ENCODE assay signal across 8 cellular contexts in genomic region chr21:45980697-45981096, GRCh38. TPM values are rescaled to one million over a fixed set of nuclear protein-coding genes. Genes with fewer than 3 reads are reported as not detected.
DNase-seq lines count a peak whose midpoint lies in the region; ATAC-seq and TF ChIP-seq lines count a peak whose summit lies in the region.

No MANE protein-coding gene starts in this region.

- no peak for TF ChIP-seq CTCF in RWPE1 (conservative IDR thresholded peaks at IDR 0.05; ENCODE audit: low read depth)
- no peak for TF ChIP-seq CTCF in fibroblast of the aortic adventitia (IDR thresholded peaks at IDR 0.05; ENCODE audit: insufficient read depth, low read length)
- TF ChIP-seq CTCF in HFFc6 (IDR thresholded peaks at IDR 0.05): no peak

- no peaks in the 10 kb centered on the region for H3K36me3 Mint-ChIP-seq in CD4-positive, alpha-beta memory T cell
- H3K36me3 Mint-ChIP-seq in HFFc6 (ENCODE audit: low read depth): peaks cover 11% of the 10 kb centered on the region

- POLR2A ChIA-PET in CD4-positive, alpha-beta memory T cell (lab: Charles Lee; ENCODE audit: partially characterized antibody): no interaction called here
- POLR2A ChIA-PET in RWPE1 (lab: Yijun Ruan, JAX; ENCODE audit: low non-redundant PET): no interaction called here

- no peak overlapping the region for H3K27ac Mint-ChIP-seq in CD4-positive, alpha-beta memory T cell
- no peak overlapping the region for H3K27ac Mint-ChIP-seq in HFFc6

- CTCF ChIA-PET in CD4-positive, alpha-beta memory T cell (lab: Charles Lee; ENCODE audit: partially characterized antibody): interaction anchor here (1.9 kb wide), 1 partner anchor 11 kb away, joined by 5 read pairs; no protein-coding TSS in a partner anchor
- CTCF ChIA-PET in RWPE1 (lab: Yijun Ruan, JAX): interaction anchor here (0.7 kb wide), 1 partner anchor 8 kb away, joined by 4 read pairs; no protein-coding TSS in a partner anchor

- intact Hi-C loops in CD4-positive, alpha-beta memory T cell (cut with micrococcal nuclease): no loop called here

- peak overlapping the region; percentile 1 to 43 for H3K4me3 ChIP-seq in CD4-positive, alpha-beta memory T cell (ENCODE audit: low read length in 2 of 2)
- peak overlapping the region; percentile 60 for H3K4me3 ChIP-seq in fibroblast of the aortic adventitia (ENCODE audit: low read depth, low read length)
- H3K4me3 ChIP-seq in skeletal muscle cell (ENCODE audit: low read depth, low read length): peak overlapping the region; percentile 47

- ATAC-seq in HG02885 (IDR thresholded peaks at IDR 0.05; ENCODE audit: poor library complexity, unreplicated experiment) (no peak), HG03135 (IDR thresholded peaks at IDR 0.05; ENCODE audit: unreplicated experiment) (no peak)

- no peak for DNase-seq in CD4-positive, alpha-beta memory T cell
- DNase-seq in RWPE1 (ENCODE audit: low spot score) (no peak), fibroblast of the aortic adventitia (ENCODE audit: low read depth) (no peak), skeletal muscle cell (ENCODE audit: low read depth) (no peak), HFFc6 (no peak), NCI-H526 treated with DMSO at 0.1 percent for 48 hours (lab: John Stamatoyannopoulos, UW) (no peak)

- H3K4me1 Mint-ChIP-seq in CD4-positive, alpha-beta memory T cell: peaks cover under 1 to 12% (median 8%) of the 10 kb centered on the region in 4 donors
- H3K4me1 Mint-ChIP-seq in HFFc6 (ENCODE audit: low read depth): peaks cover 17% of the 10 kb centered on the region

- no peak overlapping the region for H3K4me3 Mint-ChIP-seq in CD4-positive, alpha-beta memory T cell
- no peak overlapping the region for H3K4me3 Mint-ChIP-seq in HFFc6

- H3K27me3 ChIP-seq in CD4-positive, alpha-beta memory T cell (ENCODE audit: insufficient read depth, low read length): no peaks in the 10 kb centered on the region

- no peaks in the 10 kb centered on the region for H3K9me3 ChIP-seq in CD4-positive, alpha-beta memory T cell (ENCODE audit: control insufficient read depth in 1 of 2, low read length in 2 of 2)

- no peak overlapping the region for H3K27ac ChIP-seq in CD4-positive, alpha-beta memory T cell (ENCODE audit: low read depth, low read length)
- peak overlapping the region; percentile 87 for H3K27ac ChIP-seq in RWPE1

- peaks cover 26% of the 10 kb centered on the region for H3K4me1 ChIP-seq in CD4-positive, alpha-beta memory T cell (ENCODE audit: insufficient read depth, low read length)

- H3K9me3 Mint-ChIP-seq in CD4-positive, alpha-beta memory T cell: no peaks in the 10 kb centered on the region
- H3K9me3 Mint-ChIP-seq in HFFc6: no peaks in the 10 kb centered on the region

- H3K27me3 Mint-ChIP-seq in CD4-positive, alpha-beta memory T cell: peaks cover 4 to 7% of the 10 kb centered on the region in 2 donors
- H3K27me3 Mint-ChIP-seq in HFFc6 (ENCODE audit: insufficient read depth): no peaks in the 10 kb centered on the region; the same call in 1 of the 2 replicates

- no peaks in the 10 kb centered on the region for H3K36me3 ChIP-seq in CD4-positive, alpha-beta memory T cell (ENCODE audit: insufficient read depth, low read length)

RNA-seq across cellular contexts. Expression of gene COL6A1, which starts 0.9 kb away (rescaled TPM):
- 1 to 10 TPM; 5.2 to 6.0 TPM for total RNA-seq in CD4-positive, alpha-beta memory T cell
- under 1 TPM in 1 of 2 donors, not detected in 1; 0.87 TPM for polyA plus RNA-seq in CD4-positive, alpha-beta memory T cell
- 1,082 and 1,517 TPM in 2 replicates for total RNA-seq in fibroblast of the aortic adventitia (ENCODE audit: low replicate concordance)
- total RNA-seq in HFFc6 (2021; fragmentation: NEBNext Ultra II Directional; extraction: Animal tissue kit (Norgen Biotek cat#: 25700)): 100 to 1,000 TPM; 350 to 415 (median 382) TPM

Comparison
In these comparisons a context has a peak if more than half of its experiments do, and no peak if none do; other contexts are left out.
1. RNA of gene COL6A1, which starts 0.9 kb away (total RNA-seq): 1,082 to 1,517 TPM in fibroblast of the aortic adventitia and 350 to 415 TPM in HFFc6; 5.2 to 6.0 TPM in CD4-positive, alpha-beta memory T cell; every median in the first group is over 10 times any median in the second.
2. Peak in every context shown above with its lines, with median percentiles within 50 percentile points of each other: H3K4me3 ChIP-seq.